10 cellular contexts compared by ENCODE assay signal in genomic region chr11:73185680-73186293, GRCh38. TPM values are rescaled to one million over a fixed set of nuclear protein-coding genes. Genes with fewer than 3 reads are reported as not detected.
A peak's percentile ranks its signal among the peaks of the same experiment; 100 is the strongest.
DNase-seq lines count a peak whose midpoint lies in the region; ATAC-seq and TF ChIP-seq lines count a peak whose summit lies in the region.
"Had no signal": no experiment of that assay in that cellular context is flagged by ENCODE, and none has a peak within 500 bp of the region (broad histone marks: within the 10 kb centered on the region; RNA-seq: fewer than 3 reads in every experiment).

No MANE protein-coding gene starts in this region.

- no peak for TF ChIP-seq EP300 in SK-N-SH (IDR thresholded peaks at IDR 0.05; ENCODE audit: borderline replicate concordance in 1 of 2, low read depth in 1 of 2, low read length in 1 of 2)

- H3K4me3 ChIP-seq in SK-N-SH (ENCODE audit: low read depth in 2 of 2, low read length in 1 of 2) = no peak overlapping the region

- POLR2A ChIA-PET in SK-N-SH (lab: Yijun Ruan, JAX) = no interaction called here

- H3K27me3 ChIP-seq in SK-N-SH (ENCODE audit: insufficient read depth) = no peaks in the 10 kb centered on the region
- no peaks in the 10 kb centered on the region for H3K27me3 ChIP-seq in foreskin keratinocyte

- 64% methylated on average over 5 of the region's 13 CpGs for WGBS in SK-N-SH (ENCODE audit: low lambda C conversion rate)

- no peaks in the 10 kb centered on the region for H3K27me3 Mint-ChIP-seq in stimulated activated memory B cell treated with anti-CD40 and anti-IgM and Interleukin-4, amounts not matched to agents 10 μg/mL and 1 μg/mL and 100 μg/mL, for 72 hours

- H3K4me2 ChIP-seq in SK-N-SH = 0 out of 2 replicates have a peak overlapping the region, but pooled peaks have one; percentile 1

- H3K4me1 ChIP-seq in SK-N-SH (ENCODE audit: control insufficient read depth in 1 of 2, insufficient read depth in 2 of 2, low read depth in 1 of 2, low read length in 1 of 2) = peaks cover 0 to 12% of the 10 kb centered on the region in 2 experiments; a peak in 3 of 4 replicates
- peaks cover 23% of the 10 kb centered on the region for H3K4me1 ChIP-seq in foreskin keratinocyte

- TF ChIP-seq RAD21 in SK-N-SH (IDR thresholded peaks at IDR 0.05; ENCODE audit: low read length) = no peak

- no peaks in the 10 kb centered on the region for H3K9me3 Mint-ChIP-seq in stimulated activated memory B cell treated with anti-CD40 and anti-IgM and Interleukin-4, amounts not matched to agents 10 μg/mL and 1 μg/mL and 100 μg/mL, for 72 hours
- H3K9me3 Mint-ChIP-seq: activated naive CD4-positive, alpha-beta T cell treated with anti-CD3 and anti-CD28 coated beads for 36 hours; T-helper 1 cell treated with Interleukin-12 subunit alpha and Interleukin-12 subunit beta and Interleukin-4 antibody, amounts not matched to agents 30 μg/mL and 1 μg/mL, for 36 hours had no signal

- H3K27ac ChIP-seq in SK-N-SH (ENCODE audit: low read depth in 2 of 2, low read length in 1 of 2) (peak overlapping the region in 1 of 2 experiments; percentile 32; a peak in 1 of 4 replicates), foreskin keratinocyte (peak overlapping the region; percentile 42)

- no peak overlapping the region for H3K9ac ChIP-seq in SK-N-SH

- peaks cover 46% of the 10 kb centered on the region for H3K4me1 Mint-ChIP-seq in stimulated activated memory B cell treated with anti-CD40 and anti-IgM and Interleukin-4, amounts not matched to agents 10 μg/mL and 1 μg/mL and 100 μg/mL, for 72 hours

- no peak for TF ChIP-seq CTCF in SK-N-SH (IDR thresholded peaks at IDR 0.05)
- no peak for TF ChIP-seq CTCF in foreskin keratinocyte (conservative IDR thresholded peaks at IDR 0.05)

- ATAC-seq in foreskin keratinocyte (peak; percentile 65), GM21737 (IDR thresholded peaks at IDR 0.05; ENCODE audit: unreplicated experiment) (no peak), HG02571 (IDR thresholded peaks at IDR 0.05; ENCODE audit: unreplicated experiment) (no peak)
- ATAC-seq in stimulated activated memory B cell treated with anti-CD40 and anti-IgM and Interleukin-4, amounts not matched to agents 10 μg/mL and 1 μg/mL and 100 μg/mL, for 72 hours = no peak

- H3K36me3 Mint-ChIP-seq in stimulated activated memory B cell treated with anti-CD40 and anti-IgM and Interleukin-4, amounts not matched to agents 10 μg/mL and 1 μg/mL and 100 μg/mL, for 72 hours = no peaks in the 10 kb centered on the region

- no peaks in the 10 kb centered on the region for H3K79me2 ChIP-seq in SK-N-SH (ENCODE audit: insufficient read depth)

- peak overlapping the region; percentile 57 for H3K27ac Mint-ChIP-seq in stimulated activated memory B cell treated with anti-CD40 and anti-IgM and Interleukin-4, amounts not matched to agents 10 μg/mL and 1 μg/mL and 100 μg/mL, for 72 hours
- H3K27ac Mint-ChIP-seq: activated naive CD4-positive, alpha-beta T cell treated with anti-CD3 and anti-CD28 coated beads for 36 hours; T-helper 1 cell treated with Interleukin-12 subunit alpha and Interleukin-12 subunit beta and Interleukin-4 antibody, amounts not matched to agents 30 μg/mL and 1 μg/mL, for 36 hours had no signal

- no peaks in the 10 kb centered on the region for H4K20me1 ChIP-seq in SK-N-SH (ENCODE audit: insufficient read depth)

- H3F3A ChIP-seq in SK-N-SH (replicated peaks; ENCODE audit: insufficient read depth) = peaks cover 11% of the 10 kb centered on the region

- H2AFZ ChIP-seq in SK-N-SH (ENCODE audit: low read depth) = peak overlapping the region; percentile 72; the same call in 1 of the 2 replicates

- H3K36me3 ChIP-seq in SK-N-SH (replicated peaks in 1 of 2; ENCODE audit: control insufficient read depth in 1 of 2, insufficient read depth in 2 of 2, low read length in 1 of 2) = no peaks in the 10 kb centered on the region

- CTCF ChIA-PET in SK-N-SH (lab: Yijun Ruan, JAX) = interaction anchor here (0.7 to 7.9 kb wide), 23 partner anchors 9 to 460 kb away, joined by 3 to 109 read pairs (median 4); no protein-coding TSS in a partner anchor

- no peaks in the 10 kb centered on the region for H3K9me2 ChIP-seq in SK-N-SH

- peak; percentile 66 for DNase-seq in GM04504 (ENCODE audit: low read depth)
- no peak for DNase-seq in SK-N-SH
- DNase-seq in foreskin keratinocyte = peak; percentile 66 to 86
- no peak for DNase-seq in stimulated activated CD4-positive, alpha-beta T cell treated with anti-CD3 and anti-CD28 coated beads, Interleukin-2, amount 100 ng/mL, for 48 hours
- DNase-seq in COLO829 (ENCODE audit: low spot score) = no peak

- no peak overlapping the region for H3K4me3 Mint-ChIP-seq in stimulated activated memory B cell treated with anti-CD40 and anti-IgM and Interleukin-4, amounts not matched to agents 10 μg/mL and 1 μg/mL and 100 μg/mL, for 72 hours
- H3K4me3 Mint-ChIP-seq: activated naive CD4-positive, alpha-beta T cell treated with anti-CD3 and anti-CD28 coated beads for 36 hours; T-helper 1 cell treated with Interleukin-12 subunit alpha and Interleukin-12 subunit beta and Interleukin-4 antibody, amounts not matched to agents 30 μg/mL and 1 μg/mL, for 36 hours had no signal

- no peaks in the 10 kb centered on the region for H3K9me3 ChIP-seq in SK-N-SH

TF ChIP-seq in SK-N-SH, 30 proteins besides CTCF, POLR2A, EP300 and RAD21:
- TF ChIP-seq RCOR1 (IDR thresholded peaks at IDR 0.05; ENCODE audit: low read length) (no peak), FOSL2 (IDR thresholded peaks at IDR 0.05; ENCODE audit: borderline replicate concordance, low read depth) (peak; percentile 40)

RNA-seq across cellular contexts. Expression of gene P2RY2, which starts 32.3 kb away (rescaled TPM):
- polyA plus RNA-seq in SK-N-SH (2012; rRNA removed) (0.12 and 0.13 TPM in 2 replicates), foreskin keratinocyte (4.1 and 4.2 TPM in 2 replicates)
- polyA plus RNA-seq in SK-N-SH (2012; cell fraction: cytosol; rRNA removed) = 0.05 and 0.07 TPM in 2 replicates
- polyA plus RNA-seq in SK-N-SH (2012; cell fraction: nucleus; rRNA removed) = 0.02 and 0.14 TPM in 2 replicates
- 5.1 and 6.3 TPM in 2 replicates for total RNA-seq in foreskin keratinocyte
- total RNA-seq: activated naive CD4-positive, alpha-beta T cell treated with anti-CD3 and anti-CD28 coated beads for 36 hours had no signal

RNA-seq across cellular contexts. Expression of gene FCHSD2, which starts 43.7 kb away (rescaled TPM):
- polyA plus RNA-seq in SK-N-SH (2012; rRNA removed) (10.4 and 12.7 TPM in 2 replicates), foreskin keratinocyte (5.0 and 5.1 TPM in 2 replicates)
- polyA plus RNA-seq in SK-N-SH (2012; cell fraction: cytosol; rRNA removed) = 13.0 and 13.2 TPM in 2 replicates
- 11.8 and 20.3 TPM in 2 replicates for polyA plus RNA-seq in SK-N-SH (2012; cell fraction: nucleus; rRNA removed)
- 14.7 and 15.4 TPM in 2 replicates for total RNA-seq in foreskin keratinocyte

Comparison
In these comparisons a context has a peak if more than half of its experiments do, and no peak if none do; other contexts are left out.
1. DNase-seq: peak in GM04504 (single experiment) and foreskin keratinocyte (2 of 2); none in SK-N-SH (single experiment), stimulated activated CD4-positive, alpha-beta T cell treated with anti-CD3 and anti-CD28 coated beads, Interleukin-2, amount 100 ng/mL, for 48 hours (0 of 2) and COLO829 (single experiment).